In the genomic region with DNA sequence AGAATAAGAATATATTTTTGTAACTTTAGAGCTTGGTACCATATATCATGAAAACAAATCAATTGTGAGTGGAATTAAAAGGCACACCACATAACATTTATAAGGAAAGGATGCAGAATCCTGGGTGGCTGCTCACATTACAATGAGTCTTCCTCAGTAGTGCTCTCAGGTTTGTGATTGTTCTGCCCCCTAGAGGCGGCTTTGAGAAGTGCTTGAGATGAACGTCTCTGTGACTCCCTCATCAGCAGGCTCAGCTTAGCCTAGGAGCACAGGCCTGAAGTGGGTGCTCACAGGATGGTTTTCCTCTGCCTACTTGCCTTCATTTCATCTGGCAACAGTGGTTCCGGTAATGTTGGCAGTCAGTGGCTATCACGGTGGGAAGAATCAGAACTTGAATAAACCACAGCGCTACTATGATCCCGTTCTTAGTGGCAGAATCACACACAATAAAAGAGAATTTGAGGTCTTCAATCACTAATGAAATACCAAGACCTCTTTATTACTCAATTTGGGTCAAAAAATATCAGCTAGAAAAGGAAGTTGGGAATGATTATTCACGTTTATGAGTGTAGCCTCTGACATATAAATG, we compare ENCODE assay signal across 8 cellular contexts. TPM values are rescaled to one million over a fixed set of nuclear protein-coding genes. Genes with fewer than 3 reads are reported as not detected.
DNase-seq lines count a peak whose midpoint lies in the region; ATAC-seq and TF ChIP-seq lines count a peak whose summit lies in the region.

No MANE protein-coding gene starts in this region.

- H3K4me1 ChIP-seq in neutrophil (ENCODE audit: control insufficient read depth in 1 of 2, insufficient read depth in 1 of 2, low read depth in 1 of 2, low read length in 1 of 2), result peaks cover 0 to 8% of the 10 kb centered on the region in 2 experiments

- H3K9me3 Mint-ChIP-seq in activated T-cell treated with anti-CD3 and anti-CD28 coated beads, Interleukin-2, amount 50 U/mL, for 4 hours, result peaks cover 9% of the 10 kb centered on the region

- H3K9me3 ChIP-seq in neutrophil, result no peaks in the 10 kb centered on the region

- H3K4me3 ChIP-seq in fibroblast of pulmonary artery (replicated peaks; ENCODE audit: low read depth, low read length) (no peak overlapping the region), neutrophil (ENCODE audit: low read depth in 1 of 2, low read length in 1 of 2) (no peak overlapping the region)

- DNase-seq in Daoy (ENCODE audit: low read depth) (peak; percentile 69), HuH-7 (ENCODE audit: low spot score) (peak; percentile 33), OCI-M1 (lab: John Stamatoyannopoulos, UW) (peak; percentile 90), fibroblast of pulmonary artery (ENCODE audit: low read depth) (peak; percentile 86), substantia nigra (lab: John Stamatoyannopoulos, UW) (peak in 47 of 49 donors; percentile 3 to 82 (median 63))
- peak; percentile 61 for DNase-seq in activated T-cell treated with anti-CD3 and anti-CD28 coated beads, Interleukin-2, amount 50 U/mL, for 4 hours

- H3K4me1 Mint-ChIP-seq in activated T-cell treated with anti-CD3 and anti-CD28 coated beads, Interleukin-2, amount 50 U/mL, for 4 hours (ENCODE audit: low read depth), result peaks cover 5% of the 10 kb centered on the region

- H3K27me3 ChIP-seq in neutrophil, result peaks cover 45% of the 10 kb centered on the region

- TF ChIP-seq CTCF in fibroblast of pulmonary artery (IDR thresholded peaks at IDR 0.05; ENCODE audit: low read length, missing control alignments), result peak; percentile 93
- peak; percentile 79 for TF ChIP-seq CTCF in neutrophil (IDR thresholded peaks at IDR 0.05)

- peak; percentile 96 for ATAC-seq in GM21576 (IDR thresholded peaks at IDR 0.05; ENCODE audit: unreplicated experiment)
- peak; percentile 85 to 86 for ATAC-seq in activated T-cell treated with anti-CD3 and anti-CD28 coated beads, Interleukin-2, amount 50 U/mL, for 4 hours

- H3K4me3 Mint-ChIP-seq in activated T-cell treated with anti-CD3 and anti-CD28 coated beads, Interleukin-2, amount 50 U/mL, for 4 hours, result no peak overlapping the region

- H3K27ac ChIP-seq in neutrophil, result no peak overlapping the region
- H3K27ac ChIP-seq in substantia nigra (ENCODE audit: low read depth, low read length, poor library complexity, severe bottlenecking), result no peak overlapping the region

- peaks cover 33% of the 10 kb centered on the region for H3K27me3 Mint-ChIP-seq in activated T-cell treated with anti-CD3 and anti-CD28 coated beads, Interleukin-2, amount 50 U/mL, for 4 hours (ENCODE audit: low read depth)

- H3K36me3 Mint-ChIP-seq in activated T-cell treated with anti-CD3 and anti-CD28 coated beads, Interleukin-2, amount 50 U/mL, for 4 hours (ENCODE audit: insufficient read depth), result no peaks in the 10 kb centered on the region

- H3K36me3 ChIP-seq in neutrophil, result no peaks in the 10 kb centered on the region

RNA-seq across cellular contexts. Expression of a gene that starts 38.1 kb away (rescaled TPM):
- 5.8 and 6.0 TPM in 2 replicates for total RNA-seq in Daoy (2014; rRNA removed; shearing (Covaris generic))
- 1 to 10 TPM in 2 of 3 donors, under 1 TPM in 1; 0.84 to 2.4 (median 1.3) TPM for total RNA-seq in activated T-cell treated with anti-CD3 and anti-CD28 coated beads, Interleukin-2, amount 50 U/mL, for 4 hours

RNA-seq across cellular contexts. Expression of a gene that starts 38.2 kb away (rescaled TPM):
- total RNA-seq in Daoy (2014; rRNA removed; shearing (Covaris generic)), result not detected in 2 replicates
- total RNA-seq in activated T-cell treated with anti-CD3 and anti-CD28 coated beads, Interleukin-2, amount 50 U/mL, for 4 hours, result not detected

Comparison
In these comparisons a context has a peak if more than half of its experiments do, and no peak if none do; other contexts are left out.
1. DNase-seq: peak in every context shown above with its lines; median percentile 90 in OCI-M1; 86 in fibroblast of pulmonary artery; 69 in Daoy; 63 in substantia nigra; 61 in activated T-cell treated with anti-CD3 and anti-CD28 coated beads, Interleukin-2, amount 50 U/mL, for 4 hours; 33 in HuH-7.